In genomic region chr12:4024701-4025419, GRCh38 we compare ENCODE assay signal across 24 cellular contexts.
DNase-seq lines count a peak whose midpoint lies in the region; ATAC-seq, FAIRE-seq and TF ChIP-seq lines count a peak whose summit lies in the region.
"Had no signal": no experiment of that assay in that cellular context is flagged by ENCODE, and none has a peak within 500 bp of the region (broad histone marks: within the 10 kb centered on the region; RNA-seq: fewer than 3 reads in every experiment).

No MANE protein-coding gene starts in this region.

- no CpG with 5 or more reads among the region's 17 CpGs for WGBS in neuronal stem cell (ENCODE audit: extremely low coverage in 2 of 2, insufficient read length in 2 of 2, insufficient replicate concordance in 1 of 2), 2 donors

- H2AFZ ChIP-seq in GM23338, result no peak overlapping the region
- no peak overlapping the region for H2AFZ ChIP-seq in astrocyte (ENCODE audit: low read depth, low read length)
- H2AFZ ChIP-seq in neuronal stem cell (ENCODE audit: low read length), result peak overlapping the region; percentile 5
- H2AFZ ChIP-seq: GM23248 had no signal

- H3K27me3 Mint-ChIP-seq in GM23338 (ENCODE audit: insufficient read depth, low read depth, poor library complexity) (peaks cover 33% of the 10 kb centered on the region), astrocyte (ENCODE audit: low read depth, unreplicated experiment) (peaks cover 48% of the 10 kb centered on the region)
- H3K27me3 Mint-ChIP-seq: activated naive CD8-positive, alpha-beta T cell treated with anti-CD3 and anti-CD28 coated beads, Interleukin-2, amount 10 ng/mL, durations not matched to agents 7 days and 5 days; activated T-helper 17 cell treated with anti-CD3 and anti-CD28 coated beads, Interleukin-2, amount 50 U/mL, for 72 hours had no signal

- H3K27ac ChIP-seq in GM23338 (ENCODE audit: low read depth) (peak overlapping the region; percentile 97), astrocyte (ENCODE audit: low read depth, low read length) (no peak overlapping the region), iPS-20b (ENCODE audit: low read length) (peak overlapping the region; percentile 63), neuronal stem cell (replicated peaks; ENCODE audit: low read length) (no peak overlapping the region)
- H3K27ac ChIP-seq: BLaER1 treated with 17β-estradiol and CSF1 and Interleukin-3, amounts not matched to agents 10 nM and 100 nM; brain microvascular endothelial cell; GM23248; left lung; right atrium auricular region; SJSA1; upper lobe of left lung had no signal

- H3K9me3 Mint-ChIP-seq in GM23338, result peaks cover 6% of the 10 kb centered on the region; the same call in 2 of the 3 replicates
- H3K9me3 Mint-ChIP-seq in astrocyte (ENCODE audit: unreplicated experiment), result peaks cover 7% of the 10 kb centered on the region
- H3K9me3 Mint-ChIP-seq: activated naive CD8-positive, alpha-beta T cell treated with anti-CD3 and anti-CD28 coated beads, Interleukin-2, amount 10 ng/mL, durations not matched to agents 7 days and 5 days; activated T-helper 17 cell treated with anti-CD3 and anti-CD28 coated beads, Interleukin-2, amount 50 U/mL, for 72 hours; T-helper 1 cell treated with Interleukin-12 subunit alpha and Interleukin-12 subunit beta and Interleukin-4 antibody, amounts not matched to agents 30 μg/mL and 1 μg/mL, for 36 hours had no signal

- peak overlapping the region; percentile 62 for H3K4me3 Mint-ChIP-seq in GM23338
- no peak overlapping the region for H3K4me3 Mint-ChIP-seq in astrocyte (ENCODE audit: unreplicated experiment)
- H3K4me3 Mint-ChIP-seq: activated naive CD8-positive, alpha-beta T cell treated with anti-CD3 and anti-CD28 coated beads, Interleukin-2, amount 10 ng/mL, durations not matched to agents 7 days and 5 days; activated T-helper 17 cell treated with anti-CD3 and anti-CD28 coated beads, Interleukin-2, amount 50 U/mL, for 72 hours; T-helper 1 cell treated with Interleukin-12 subunit alpha and Interleukin-12 subunit beta and Interleukin-4 antibody, amounts not matched to agents 30 μg/mL and 1 μg/mL, for 36 hours had no signal

- no peaks in the 10 kb centered on the region for H3K79me1 ChIP-seq in neuronal stem cell (ENCODE audit: low read depth, low read length)

- no peak overlapping the region for H2AK5ac ChIP-seq in neuronal stem cell (ENCODE audit: low read depth, low read length)

- H4K20me1 ChIP-seq in GM23338 (replicated peaks; ENCODE audit: insufficient read depth) (no peaks in the 10 kb centered on the region), astrocyte (ENCODE audit: insufficient read depth, low read length) (no peaks in the 10 kb centered on the region)
- H4K20me1 ChIP-seq: BLaER1 treated with 17β-estradiol and CSF1 and Interleukin-3, amounts not matched to agents 10 nM and 100 nM had no signal

- no peak overlapping the region for H3K4ac ChIP-seq in neuronal stem cell (ENCODE audit: low read length)

- peak overlapping the region; percentile 98 for H3K27ac Mint-ChIP-seq in GM23338
- peak overlapping the region; percentile 81 for H3K27ac Mint-ChIP-seq in astrocyte (ENCODE audit: unreplicated experiment)
- H3K27ac Mint-ChIP-seq: activated naive CD8-positive, alpha-beta T cell treated with anti-CD3 and anti-CD28 coated beads, Interleukin-2, amount 10 ng/mL, durations not matched to agents 7 days and 5 days; activated T-helper 17 cell treated with anti-CD3 and anti-CD28 coated beads, Interleukin-2, amount 50 U/mL, for 72 hours; T-helper 1 cell treated with Interleukin-12 subunit alpha and Interleukin-12 subunit beta and Interleukin-4 antibody, amounts not matched to agents 30 μg/mL and 1 μg/mL, for 36 hours had no signal

- H3K9ac ChIP-seq in astrocyte (ENCODE audit: low read length), result no peak overlapping the region
- peak overlapping the region; percentile 77 for H3K9ac ChIP-seq in iPS-20b (ENCODE audit: low read depth, low read length)
- H3K9ac ChIP-seq in neuronal stem cell (ENCODE audit: low read depth, low read length, poor library complexity), result no peak overlapping the region
- H3K9ac ChIP-seq: BLaER1 treated with 17β-estradiol and CSF1 and Interleukin-3, amounts not matched to agents 10 nM and 100 nM; GM23248 had no signal

- H3K9me3 ChIP-seq in astrocyte (ENCODE audit: insufficient read depth, low read depth, low read length) (no peaks in the 10 kb centered on the region), iPS-20b (ENCODE audit: insufficient read depth, low read depth, low read length) (no peaks in the 10 kb centered on the region), neuronal stem cell (replicated peaks in 1 of 2; ENCODE audit: control insufficient read depth in 2 of 2, insufficient read depth in 1 of 2, low read depth in 1 of 2, low read length in 2 of 2) (peaks cover 0 to 1% of the 10 kb centered on the region in 2 donors)
- H3K9me3 ChIP-seq: BLaER1 treated with 17β-estradiol and CSF1 and Interleukin-3, amounts not matched to agents 10 nM and 100 nM; left lung; right atrium auricular region; SJSA1; upper lobe of left lung had no signal

- no peaks in the 10 kb centered on the region for H3K27me3 ChIP-seq in GM23338 (ENCODE audit: insufficient read depth)
- H3K27me3 ChIP-seq in astrocyte (ENCODE audit: insufficient read depth, low read length), result peaks cover 5% of the 10 kb centered on the region
- peaks cover 15% of the 10 kb centered on the region; the same call in 1 of the 2 replicates for H3K27me3 ChIP-seq in iPS-20b (ENCODE audit: insufficient read depth, low read length)
- peaks cover 0 to 3% (median 0%) of the 10 kb centered on the region in 3 experiments for H3K27me3 ChIP-seq in neuronal stem cell (ENCODE audit: control insufficient read depth in 3 of 3, insufficient read depth in 3 of 3, low read depth in 1 of 3, low read length in 3 of 3)
- H3K27me3 ChIP-seq: brain microvascular endothelial cell, left lung, right atrium auricular region, SJSA1, upper lobe of left lung had no signal

- H4K91ac ChIP-seq in neuronal stem cell (ENCODE audit: low read depth, low read length, poor library complexity), result no peak overlapping the region

- peak overlapping the region; percentile 31 for H3K4me3 ChIP-seq in GM23338
- no peak overlapping the region for H3K4me3 ChIP-seq in astrocyte (ENCODE audit: insufficient read depth, low read depth, low read length)
- H3K4me3 ChIP-seq in iPS-20b (ENCODE audit: low read length), result peak overlapping the region; percentile 59
- H3K4me3 ChIP-seq in neuronal stem cell (ENCODE audit: low read length in 2 of 2), result peak overlapping the region in 1 of 2 donors; percentile 16
- H3K4me3 ChIP-seq: BLaER1 treated with 17β-estradiol and CSF1 and Interleukin-3, amounts not matched to agents 10 nM and 100 nM; GM23248; left lung; right atrium auricular region; SJSA1; upper lobe of left lung had no signal

- H3K4me1 ChIP-seq in GM23338 (ENCODE audit: insufficient read depth) (peaks cover 41% of the 10 kb centered on the region), astrocyte (ENCODE audit: insufficient read depth, low read length) (no peaks in the 10 kb centered on the region), iPS-20b (ENCODE audit: insufficient read depth, low read length) (peaks cover 38% of the 10 kb centered on the region), neuronal stem cell (ENCODE audit: control insufficient read depth in 2 of 2, insufficient read depth in 1 of 2, low read depth in 1 of 2, low read length in 2 of 2) (peaks cover 24 to 34% of the 10 kb centered on the region in 2 donors)
- H3K4me1 ChIP-seq: right atrium auricular region had no signal

- H3K79me2 ChIP-seq in GM23338 (replicated peaks; ENCODE audit: insufficient read depth) (no peaks in the 10 kb centered on the region), astrocyte (ENCODE audit: insufficient read depth, low read length) (no peaks in the 10 kb centered on the region)

- no peak overlapping the region for H3K14ac ChIP-seq in neuronal stem cell (ENCODE audit: low read length)

- no peaks in the 10 kb centered on the region for H3K36me3 ChIP-seq in GM23338 (ENCODE audit: insufficient read depth)
- H3K36me3 ChIP-seq in astrocyte (ENCODE audit: insufficient read depth, low read length), result no peaks in the 10 kb centered on the region
- no peaks in the 10 kb centered on the region for H3K36me3 ChIP-seq in iPS-20b (ENCODE audit: insufficient read depth, low read depth, low read length)
- no peaks in the 10 kb centered on the region for H3K36me3 ChIP-seq in neuronal stem cell (replicated peaks in 1 of 2; ENCODE audit: control insufficient read depth in 2 of 2, insufficient read depth in 2 of 2, low read length in 2 of 2)
- H3K36me3 ChIP-seq: BLaER1 treated with 17β-estradiol and CSF1 and Interleukin-3, amounts not matched to agents 10 nM and 100 nM; brain microvascular endothelial cell; left lung; right atrium auricular region; SJSA1; upper lobe of left lung had no signal

- TF ChIP-seq CTCF in GM23338 (conservative IDR thresholded peaks at IDR 0.05; ENCODE audit: low read depth in 2 of 2) (no peak), astrocyte (IDR thresholded peaks at IDR 0.05; ENCODE audit: insufficient read depth, low read depth, low read length) (no peak)

- 0 out of 2 replicates have a peak, but pooled peaks cover 5% of the 10 kb centered on the region for H3K9me2 ChIP-seq in GM23338 (ENCODE audit: insufficient read depth)

- FAIRE-seq in astrocyte (lab: Jason Lieb, UNC), result no peak
- FAIRE-seq: RCC 7860 had no signal

- peaks cover 31% of the 10 kb centered on the region; the same call in 1 of the 2 replicates for H3F3A ChIP-seq in GM23338 (replicated peaks; ENCODE audit: low read depth)

- H3K36me3 Mint-ChIP-seq in GM23338 (ENCODE audit: low read depth) (peaks cover 11% of the 10 kb centered on the region; the same call in 2 of the 3 replicates), astrocyte (ENCODE audit: low read depth, unreplicated experiment) (peaks cover 4% of the 10 kb centered on the region)
- H3K36me3 Mint-ChIP-seq: activated naive CD8-positive, alpha-beta T cell treated with anti-CD3 and anti-CD28 coated beads, Interleukin-2, amount 10 ng/mL, durations not matched to agents 7 days and 5 days had no signal

- H3K4me1 Mint-ChIP-seq in GM23338, result peaks cover 82% of the 10 kb centered on the region
- H3K4me1 Mint-ChIP-seq in astrocyte (ENCODE audit: low read depth, unreplicated experiment), result peaks cover 24% of the 10 kb centered on the region

- no peak overlapping the region for H2BK12ac ChIP-seq in neuronal stem cell (ENCODE audit: low read length)

- peak; percentile 81 for DNase-seq in GM23338 (ENCODE audit: low spot score)
- DNase-seq in astrocyte (ENCODE audit: low read depth), result no peak
- no peak for DNase-seq in neuronal stem cell (ENCODE audit: low spot score)
- no peak for DNase-seq in activated T-cell treated with anti-CD3 and anti-CD28 coated beads, Interleukin-2, amount 50 U/mL, for 1 hour
- DNase-seq in NCI-H526 (lab: John Stamatoyannopoulos, UW), result no peak
- DNase-seq: activated CD4-positive, alpha-beta T cell treated with anti-CD3 and anti-CD28 coated beads, Interleukin-2, amount 50 U/mL, for 1 hour; activated naive CD8-positive, alpha-beta T cell treated with anti-CD3 and anti-CD28 coated beads, Interleukin-2, amount 10 ng/mL, durations not matched to agents 7 days and 5 days; brain microvascular endothelial cell; Calu3; GM23248; left lung; NCI-H1436 treated with DMSO at 0.1 percent for 48 hours; NCI-H2171; NCI-H524 had no signal

- H3K23ac ChIP-seq in neuronal stem cell (ENCODE audit: low read depth, low read length, poor library complexity), result no peak overlapping the region

- ATAC-seq in GM23338, result peak; percentile 62
- ATAC-seq in GM21367 (IDR thresholded peaks at IDR 0.05; ENCODE audit: unreplicated experiment), result no peak
- no peak for ATAC-seq in HG02678 (IDR thresholded peaks at IDR 0.05; ENCODE audit: unreplicated experiment)
- ATAC-seq: activated T-helper 17 cell treated with anti-CD3 and anti-CD28 coated beads, Interleukin-2, amount 50 U/mL, for 72 hours; left lung had no signal

- H3K4me2 ChIP-seq in GM23338, result peak overlapping the region; percentile 40
- no peak overlapping the region for H3K4me2 ChIP-seq in astrocyte (ENCODE audit: low read length)
- H3K4me2 ChIP-seq in neuronal stem cell (ENCODE audit: insufficient read depth, low read length, poor library complexity, severe bottlenecking), result no peak overlapping the region

- H4K8ac ChIP-seq in neuronal stem cell (ENCODE audit: low read depth, low read length), result no peak overlapping the region

- H2BK120ac ChIP-seq in neuronal stem cell (ENCODE audit: low read depth, low read length), result no peak overlapping the region

- no peak overlapping the region for H2BK15ac ChIP-seq in neuronal stem cell (ENCODE audit: low read length)

- no peak overlapping the region for H3K18ac ChIP-seq in neuronal stem cell (ENCODE audit: low read length)

- H2BK5ac ChIP-seq in neuronal stem cell (ENCODE audit: low read length), result no peak overlapping the region

Comparison
In these comparisons a context has a peak if more than half of its experiments do, and no peak if none do; other contexts are left out.
1. H3K27ac ChIP-seq: peak in GM23338 (single experiment) and iPS-20b (single experiment); none in astrocyte (single experiment) and neuronal stem cell (single experiment).